21 cellular contexts compared by ENCODE assay signal in the genomic region with DNA sequence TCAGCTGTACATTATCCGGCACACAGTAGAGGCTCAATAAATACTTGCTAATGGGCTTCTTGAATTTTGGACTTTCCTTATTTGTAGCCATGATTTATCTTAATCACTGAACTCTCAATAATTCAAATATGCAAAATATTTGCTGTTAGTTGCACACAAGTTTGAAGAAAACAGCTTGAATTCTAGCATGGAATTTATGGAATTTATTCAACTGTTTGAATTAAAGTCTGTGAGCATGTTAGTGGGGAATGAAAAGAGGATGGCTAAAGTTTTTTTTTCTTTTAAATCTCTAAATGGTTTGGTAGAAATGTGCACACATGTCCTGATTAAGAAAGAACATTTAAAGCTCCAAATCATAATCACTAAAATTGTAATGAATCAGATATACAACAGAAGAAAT.
"Had no signal": no experiment of that assay in that cellular context is flagged by ENCODE, and none has a peak within 500 bp of the region (broad histone marks: within the 10 kb centered on the region; RNA-seq: fewer than 3 reads in every experiment).

No MANE protein-coding gene starts in this region.

- H3K27ac ChIP-seq: brain microvascular endothelial cell, coronary artery, gastroesophageal sphincter, heart right ventricle, right atrium auricular region, tibial nerve, WERI-Rb-1 had no signal

- H3K9me3 Mint-ChIP-seq: activated CD4-positive, alpha-beta memory T cell treated with anti-CD3 and anti-CD28 coated beads, Interleukin-2, amount 10 ng/mL, durations not matched to agents 7 days and 5 days; memory B cell; naive B cell; neural crest cell; stimulated activated naive CD8-positive, alpha-beta T cell treated with anti-CD3 and anti-CD28 coated beads, Interleukin-15, Interleukin-2, amounts not matched to agents 100 ng/mL and 50 ng/mL, for 24 hours had no signal

- H3K9me3 ChIP-seq: gastroesophageal sphincter, heart right ventricle, mucosa of descending colon, right atrium auricular region, tibial nerve had no signal

- H3K27me3 ChIP-seq: brain microvascular endothelial cell, gastroesophageal sphincter, heart right ventricle, right atrium auricular region, tibial nerve had no signal

- H3K4me1 ChIP-seq: gastroesophageal sphincter, heart right ventricle, right atrium auricular region, tibial nerve had no signal

- H3K27ac Mint-ChIP-seq: activated CD4-positive, alpha-beta memory T cell treated with anti-CD3 and anti-CD28 coated beads, Interleukin-2, amount 10 ng/mL, durations not matched to agents 7 days and 5 days; activated CD8-positive, alpha-beta memory T cell treated with anti-CD3 and anti-CD28 coated beads, Interleukin-2, amount 10 ng/mL, durations not matched to agents 7 days and 5 days; progenitor cell of endocrine pancreas; stimulated activated naive CD8-positive, alpha-beta T cell treated with anti-CD3 and anti-CD28 coated beads, Interleukin-15, Interleukin-2, amounts not matched to agents 100 ng/mL and 50 ng/mL, for 24 hours had no signal

- H3K4me3 Mint-ChIP-seq: activated CD4-positive, alpha-beta memory T cell treated with anti-CD3 and anti-CD28 coated beads, Interleukin-2, amount 10 ng/mL, durations not matched to agents 7 days and 5 days; activated CD8-positive, alpha-beta memory T cell treated with anti-CD3 and anti-CD28 coated beads, Interleukin-2, amount 10 ng/mL, durations not matched to agents 7 days and 5 days; memory B cell; naive B cell; neural crest cell; stimulated activated naive CD8-positive, alpha-beta T cell treated with anti-CD3 and anti-CD28 coated beads, Interleukin-15, Interleukin-2, amounts not matched to agents 100 ng/mL and 50 ng/mL, for 24 hours had no signal

- H3K4me1 Mint-ChIP-seq: activated CD4-positive, alpha-beta memory T cell treated with anti-CD3 and anti-CD28 coated beads, Interleukin-2, amount 10 ng/mL, durations not matched to agents 7 days and 5 days; activated CD8-positive, alpha-beta memory T cell treated with anti-CD3 and anti-CD28 coated beads, Interleukin-2, amount 10 ng/mL, durations not matched to agents 7 days and 5 days; memory B cell; neural crest cell had no signal

- H3K4me3 ChIP-seq: coronary artery, gastroesophageal sphincter, heart right ventricle, mucosa of descending colon, right atrium auricular region, tibial nerve had no signal

- ATAC-seq: activated CD8-positive, alpha-beta memory T cell treated with anti-CD3 and anti-CD28 coated beads, Interleukin-2, amount 10 ng/mL, durations not matched to agents 7 days and 5 days; gastroesophageal sphincter; heart right ventricle; mucosa of descending colon had no signal

- DNase-seq: activated CD4-positive, alpha-beta memory T cell treated with anti-CD3 and anti-CD28 coated beads, Interleukin-2, amount 10 ng/mL, durations not matched to agents 7 days and 5 days; activated CD8-positive, alpha-beta memory T cell treated with anti-CD3 and anti-CD28 coated beads, Interleukin-2, amount 10 ng/mL, durations not matched to agents 7 days and 5 days; activated effector memory CD4-positive, alpha-beta T cell treated with Interleukin-2 at 50 U/mL for 16 hours; activated naive CD4-positive, alpha-beta T cell treated with anti-CD3 and anti-CD28 coated beads, Interleukin-2, amount 50 U/mL, for 16 hours; amygdala; brain microvascular endothelial cell; central memory CD4-positive, alpha-beta T cell; erythroblast; heart right ventricle; mucosa of descending colon; naive B cell; stimulated activated CD4-positive, alpha-beta T cell treated with anti-CD3 and anti-CD28 coated beads, Interleukin-2, amount 100 ng/mL, for 24 hours; WERI-Rb-1 had no signal

- H3K27me3 Mint-ChIP-seq: activated CD4-positive, alpha-beta memory T cell treated with anti-CD3 and anti-CD28 coated beads, Interleukin-2, amount 10 ng/mL, durations not matched to agents 7 days and 5 days; activated CD8-positive, alpha-beta memory T cell treated with anti-CD3 and anti-CD28 coated beads, Interleukin-2, amount 10 ng/mL, durations not matched to agents 7 days and 5 days; memory B cell; naive B cell; progenitor cell of endocrine pancreas; stimulated activated naive CD8-positive, alpha-beta T cell treated with anti-CD3 and anti-CD28 coated beads, Interleukin-15, Interleukin-2, amounts not matched to agents 100 ng/mL and 50 ng/mL, for 24 hours had no signal

- H3K36me3 ChIP-seq: WERI-Rb-1 had no signal
